8 cellular contexts compared by ENCODE assay signal in genomic region chr10:75399461-75400162, GRCh38. TPM values are rescaled to one million over a fixed set of nuclear protein-coding genes. Genes with fewer than 3 reads are reported as not detected.
A peak's percentile ranks its signal among the peaks of the same experiment; 100 is the strongest.
DNase-seq lines count a peak whose midpoint lies in the region; ATAC-seq and TF ChIP-seq lines count a peak whose summit lies in the region.

No MANE protein-coding gene starts in this region.

- peak overlapping the region; percentile 95 for H3K27ac ChIP-seq in fibroblast of lung (ENCODE audit: insufficient read depth, low read length)

- peaks cover 45% of the 10 kb centered on the region for H3K79me2 ChIP-seq in fibroblast of lung (ENCODE audit: control insufficient read depth, insufficient read depth, low read length)

- DNase-seq in AG08396 (ENCODE audit: low spot score), result peak; percentile 80
- DNase-seq in GM13977 (ENCODE audit: low spot score), result peak; percentile 81
- DNase-seq in NCI-H2171 treated with DMSO at 0.1 percent for 48 hours (lab: John Stamatoyannopoulos, UW), result peak; percentile 46
- peak; percentile 69 for DNase-seq in activated CD8-positive, alpha-beta memory T cell treated with anti-CD3 and anti-CD28 coated beads, Interleukin-2, amount 50 U/mL, for 48 hours
- DNase-seq in fibroblast of lung (ENCODE audit: low read depth in 2 of 2), result peak; percentile 69 to 84
- DNase-seq in type B pancreatic cell (ENCODE audit: extremely low spot score, unreplicated experiment), result peak; percentile 83

- H3K9me3 ChIP-seq in fibroblast of lung (ENCODE audit: control insufficient read depth, insufficient read depth, low read depth, low read length) (no peaks in the 10 kb centered on the region), mucosa of stomach (ENCODE audit: control insufficient read depth, low read length) (no peaks in the 10 kb centered on the region)

- H3K36me3 ChIP-seq in fibroblast of lung (ENCODE audit: control insufficient read depth, insufficient read depth, low read length) (peaks cover 7% of the 10 kb centered on the region), mucosa of stomach (ENCODE audit: control insufficient read depth, insufficient read depth, low read length) (no peaks in the 10 kb centered on the region)

- H3K9me3 Mint-ChIP-seq in type B pancreatic cell, result no peaks in the 10 kb centered on the region

- H3K4me3 ChIP-seq in fibroblast of lung (replicated peaks in 1 of 4; ENCODE audit: control extremely low read depth in 1 of 4, insufficient read depth in 1 of 4, low read depth in 3 of 4, low read length in 4 of 4), result peak overlapping the region; percentile 79 to 98 (median 92)
- peak overlapping the region; percentile 31 for H3K4me3 ChIP-seq in mucosa of stomach (ENCODE audit: low read length)

- H3K27me3 ChIP-seq in fibroblast of lung (ENCODE audit: control insufficient read depth, insufficient read depth, low read length), result no peaks in the 10 kb centered on the region
- peaks cover 42% of the 10 kb centered on the region for H3K27me3 ChIP-seq in mucosa of stomach (ENCODE audit: control insufficient read depth, insufficient read depth, low read length)

- H4K20me1 ChIP-seq in fibroblast of lung (ENCODE audit: control insufficient read depth, extremely low read depth, insufficient read depth, low read length), result no peaks in the 10 kb centered on the region

- H3K27me3 Mint-ChIP-seq in type B pancreatic cell, result peaks cover 18% of the 10 kb centered on the region

- in situ Hi-C loops in GM13977 (cut with MboI; ENCODE audit: low pct_unique_long_range_greater_than_20kb, low sequenced_read_pairs, unreplicated experiment), result no loop called here

- peak overlapping the region; percentile 95 for H3K4me2 ChIP-seq in fibroblast of lung (ENCODE audit: extremely low read depth, insufficient read depth, low read length)

- no peak for ATAC-seq in HG03439 (IDR thresholded peaks at IDR 0.05; ENCODE audit: unreplicated experiment)

- peaks cover 11% of the 10 kb centered on the region for H3K4me1 Mint-ChIP-seq in type B pancreatic cell (ENCODE audit: unreplicated experiment)

- H3K4me1 ChIP-seq in fibroblast of lung (ENCODE audit: control insufficient read depth, extremely low read depth, insufficient read depth, low read length) (peaks cover 6% of the 10 kb centered on the region), mucosa of stomach (ENCODE audit: control insufficient read depth, insufficient read depth, low read length) (peaks cover 33% of the 10 kb centered on the region)

- peak overlapping the region; percentile 84 for H3K9ac ChIP-seq in fibroblast of lung (ENCODE audit: insufficient read depth, low read length)
- peak overlapping the region; percentile 86 for H3K9ac ChIP-seq in mucosa of stomach (ENCODE audit: low read length)

- TF ChIP-seq CTCF in GM13977 (IDR thresholded peaks at IDR 0.05; ENCODE audit: extremely low read depth, insufficient read depth, missing control alignments) (peak; percentile 65), fibroblast of lung (conservative IDR thresholded peaks at IDR 0.05 in 1 of 2, IDR thresholded peaks at IDR 0.05 in 1 of 2; ENCODE audit: low read depth in 1 of 2, low read length in 2 of 2) (peak; percentile 19 to 41), type B pancreatic cell (conservative IDR thresholded peaks at IDR 0.05) (peak; percentile 74)

- H3K27ac Mint-ChIP-seq in type B pancreatic cell, result peak overlapping the region; percentile 95

- no peak overlapping the region for H2AFZ ChIP-seq in fibroblast of lung (ENCODE audit: low read length)

- peaks cover 14% of the 10 kb centered on the region for H3K36me3 Mint-ChIP-seq in type B pancreatic cell

- H3K4me3 Mint-ChIP-seq in type B pancreatic cell, result peak overlapping the region; percentile 98

RNA-seq across cellular contexts. Expression of gene ZNF503, which starts 2.0 kb away (rescaled TPM):
- 7.1 and 8.2 TPM in 2 replicates for total RNA-seq in fibroblast of lung
- 3.4 and 4.9 TPM in 2 replicates for polyA plus RNA-seq in fibroblast of lung
- 17.7 and 24.0 TPM in 2 replicates for polyA plus RNA-seq in fibroblast of lung (2012)
- polyA minus RNA-seq in fibroblast of lung (ENCODE audit: low replicate concordance), result 2.0 and 4.0 TPM in 2 replicates
- total RNA-seq in type B pancreatic cell (ENCODE audit: low replicate concordance), result 86.7 and 88.4 TPM in 2 replicates

RNA-seq across cellular contexts. Expression of gene LRMDA, which starts 31.8 kb away (rescaled TPM):
- total RNA-seq in fibroblast of lung (1.0 and 2.0 TPM in 2 replicates), type B pancreatic cell (ENCODE audit: low replicate concordance) (0.62 and 2.0 TPM in 2 replicates)
- polyA plus RNA-seq in fibroblast of lung, result 0.76 and 1.7 TPM in 2 replicates
- polyA plus RNA-seq in fibroblast of lung (2012), result 0.99 and 1.8 TPM in 2 replicates
- polyA minus RNA-seq in fibroblast of lung (ENCODE audit: low replicate concordance), result 2.6 TPM in 1 of 2 replicates, not detected in the other
